Comparison of ENCODE assay signal across 16 cellular contexts in the genomic region with DNA sequence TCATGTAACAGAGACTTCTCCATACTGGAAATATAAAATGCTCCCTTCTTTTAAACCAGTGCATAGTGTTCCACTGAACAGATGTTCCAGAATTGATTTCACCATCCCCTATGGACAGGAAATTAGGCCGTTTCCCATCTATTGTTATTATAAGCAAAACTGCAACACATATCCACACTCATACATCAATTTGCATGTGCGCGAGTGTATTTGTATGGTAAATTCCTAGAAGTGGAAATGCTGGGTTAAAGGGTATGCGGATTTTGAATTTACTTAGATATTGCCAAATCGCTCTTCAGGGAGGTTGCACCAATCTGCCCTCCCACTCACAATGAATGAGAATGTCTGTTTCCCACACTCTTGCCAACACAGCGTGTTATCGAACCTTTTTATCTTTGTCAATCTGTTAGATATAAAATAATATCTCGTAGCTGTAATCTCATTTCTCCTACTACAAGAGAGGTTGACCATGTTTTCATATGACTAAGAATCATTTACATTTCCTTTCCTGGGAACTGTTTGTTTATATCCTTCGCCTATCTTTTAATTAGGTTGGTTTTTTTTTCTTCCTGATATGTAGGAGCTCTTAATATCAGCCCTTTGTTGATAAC. TPM values are rescaled to one million over a fixed set of nuclear protein-coding genes. Genes with fewer than 3 reads are reported as not detected.
"Had no signal": no experiment of that assay in that cellular context is flagged by ENCODE, and none has a peak within 500 bp of the region (broad histone marks: within the 10 kb centered on the region; RNA-seq: fewer than 3 reads in every experiment).

No MANE protein-coding gene starts in this region.

- H3K4me3 Mint-ChIP-seq: activated T-helper 1 cell treated with anti-CD3 and anti-CD28 coated beads, Interleukin-12 subunit alpha, Interleukin-12 subunit beta, Interleukin-2, Interleukin-4 antibody, amounts not matched to agents 30 ng/mL and 10 ng/mL and 1 ng/mL, durations not matched to agents 14 hours and 24 hours and 36 hours; memory B cell; stimulated activated memory B cell treated with anti-CD40 and anti-IgM and Interleukin-4, amounts not matched to agents 10 μg/mL and 1 μg/mL and 100 μg/mL, for 72 hours; T-helper 1 cell treated with Interleukin-12 subunit alpha and Interleukin-12 subunit beta and Interleukin-4 antibody, amounts not matched to agents 30 μg/mL and 1 μg/mL, for 36 hours had no signal

- H3K36me3 ChIP-seq: ascending aorta, breast epithelium, left lung, neutrophil had no signal

- H3K9me3 ChIP-seq: ascending aorta, breast epithelium, left lung, mucosa of descending colon, neutrophil had no signal

- H3K27ac Mint-ChIP-seq: activated T-helper 1 cell treated with anti-CD3 and anti-CD28 coated beads, Interleukin-12 subunit alpha, Interleukin-12 subunit beta, Interleukin-2, Interleukin-4 antibody, amounts not matched to agents 30 ng/mL and 10 ng/mL and 1 ng/mL, durations not matched to agents 14 hours and 24 hours and 36 hours; memory B cell; naive thymus-derived CD4-positive, alpha-beta T cell; stimulated activated memory B cell treated with anti-CD40 and anti-IgM and Interleukin-4, amounts not matched to agents 10 μg/mL and 1 μg/mL and 100 μg/mL, for 72 hours; T-helper 1 cell treated with Interleukin-12 subunit alpha and Interleukin-12 subunit beta and Interleukin-4 antibody, amounts not matched to agents 30 μg/mL and 1 μg/mL, for 36 hours had no signal

- ATAC-seq: left lung; mucosa of descending colon; naive thymus-derived CD4-positive, alpha-beta T cell; stimulated activated memory B cell treated with anti-CD40 and anti-IgM and Interleukin-4, amounts not matched to agents 10 μg/mL and 1 μg/mL and 100 μg/mL, for 72 hours had no signal

- H3K4me3 ChIP-seq: ascending aorta, breast epithelium, left lung, mucosa of descending colon had no signal

- H3K36me3 Mint-ChIP-seq: memory B cell; stimulated activated memory B cell treated with anti-CD40 and anti-IgM and Interleukin-4, amounts not matched to agents 10 μg/mL and 1 μg/mL and 100 μg/mL, for 72 hours had no signal

- H3K9me3 Mint-ChIP-seq: activated T-helper 1 cell treated with anti-CD3 and anti-CD28 coated beads, Interleukin-12 subunit alpha, Interleukin-12 subunit beta, Interleukin-2, Interleukin-4 antibody, amounts not matched to agents 30 ng/mL and 10 ng/mL and 1 ng/mL, durations not matched to agents 14 hours and 24 hours and 36 hours; memory B cell; stimulated activated memory B cell treated with anti-CD40 and anti-IgM and Interleukin-4, amounts not matched to agents 10 μg/mL and 1 μg/mL and 100 μg/mL, for 72 hours; T-helper 1 cell treated with Interleukin-12 subunit alpha and Interleukin-12 subunit beta and Interleukin-4 antibody, amounts not matched to agents 30 μg/mL and 1 μg/mL, for 36 hours had no signal

- H3K27ac ChIP-seq: ascending aorta, breast epithelium, left lung, neutrophil had no signal

- DNase-seq: activated naive CD4-positive, alpha-beta T cell treated with Interleukin-2 at 50 U/mL for 16 hours; hippocampal formation; kidney; left lung; mucosa of descending colon; naive thymus-derived CD4-positive, alpha-beta T cell had no signal

- H3K4me1 Mint-ChIP-seq: memory B cell had no signal

RNA-seq across cellular contexts. Expression of a gene that starts 35.6 kb away (rescaled TPM):
- total RNA-seq: activated CD8-positive, alpha-beta memory T cell treated with anti-CD3 and anti-CD28 coated beads for 36 hours; activated T-helper 1 cell treated with anti-CD3 and anti-CD28 coated beads, Interleukin-12 subunit alpha, Interleukin-12 subunit beta, Interleukin-2, Interleukin-4 antibody, amounts not matched to agents 30 ng/mL and 10 ng/mL and 1 ng/mL, durations not matched to agents 14 hours and 24 hours and 36 hours; ascending aorta; breast epithelium; kidney; left lung; mucosa of descending colon; naive thymus-derived CD4-positive, alpha-beta T cell; urinary bladder had no signal
- polyA plus RNA-seq: esophagus; naive thymus-derived CD4-positive, alpha-beta T cell; urinary bladder had no signal
